Comparison of ENCODE assay signal across 1 cellular context in the genomic region with DNA sequence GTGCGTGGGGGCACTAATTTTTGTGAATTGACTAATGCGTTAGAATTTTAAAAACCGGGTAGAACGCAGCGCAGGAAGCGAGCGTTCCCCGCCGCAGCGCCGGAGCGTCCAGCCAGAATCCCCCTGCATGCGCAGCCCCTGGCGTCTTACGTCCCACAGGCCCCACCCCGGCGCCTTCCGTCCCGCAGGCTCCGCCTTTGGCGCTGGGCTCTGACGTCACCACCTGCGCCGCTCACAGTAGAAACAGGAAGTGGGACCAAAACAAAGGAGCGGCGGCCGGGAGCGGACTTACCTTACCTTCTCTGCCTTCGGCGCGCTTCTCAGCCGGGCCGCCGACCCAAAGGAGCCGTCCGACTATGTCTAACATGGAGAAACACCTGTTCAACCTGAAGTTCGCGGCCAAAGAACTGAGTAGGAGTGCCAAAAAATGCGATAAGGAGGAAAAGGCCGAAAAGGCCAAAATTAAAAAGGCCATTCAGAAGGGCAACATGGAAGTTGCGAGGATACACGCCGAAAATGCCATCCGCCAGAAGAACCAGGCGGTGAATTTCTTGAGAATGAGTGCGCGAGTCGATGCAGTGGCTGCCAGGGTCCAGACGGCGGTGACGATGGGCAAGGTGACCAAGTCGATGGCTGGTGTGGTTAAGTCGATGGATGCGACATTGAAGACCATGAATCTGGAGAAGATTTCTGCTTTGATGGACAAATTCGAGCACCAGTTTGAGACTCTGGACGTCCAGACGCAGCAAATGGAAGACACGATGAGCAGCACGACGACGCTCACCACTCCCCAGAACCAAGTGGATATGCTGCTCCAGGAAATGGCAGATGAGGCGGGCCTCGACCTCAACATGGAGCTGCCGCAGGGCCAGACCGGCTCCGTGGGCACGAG.
TF ChIP-seq lines count a peak whose summit lies in the region.

TSS of gene CHMP1B (plus strand) at position 258 of the 892 bp plus-strand sequence. CDS start at position 357, 99 bp downstream.

TF ChIP-seq in HepG2, 621 proteins besides CTCF, POLR2A, EP300 and RAD21 (continued from another document and continues in another):
- TF ChIP-seq ZNF142 (CRISPR knock-in tag; IDR thresholded peaks at IDR 0.05) (no peak), ZNF724P (CRISPR knock-in tag; IDR thresholded peaks at IDR 0.05; ENCODE audit: borderline replicate concordance) (no peak), PHF21A (CRISPR knock-in tag; IDR thresholded peaks at IDR 0.05) (peak; percentile 84; the same call in 1 of the 2 replicates), KDM4B (CRISPR knock-in tag; IDR thresholded peaks at IDR 0.05) (0 out of 2 replicates have a peak, but pooled peaks have one; percentile 14), TCF7L2 (IDR thresholded peaks at IDR 0.05; ENCODE audit: low read depth, low read length) (no peak), ZNF382 (CRISPR knock-in tag; IDR thresholded peaks at IDR 0.05; ENCODE audit: borderline replicate concordance) (no peak), FOXA1 (IDR thresholded peaks at IDR 0.05) (no peak), FOXA1 (CRISPR knock-in tag; IDR thresholded peaks at IDR 0.05) (0 out of 2 replicates have a peak, but pooled peaks have one; percentile 4), GPBP1L1 (CRISPR knock-in tag; IDR thresholded peaks at IDR 0.05) (no peak), SMYD3 (CRISPR knock-in tag; IDR thresholded peaks at IDR 0.05) (no peak), RBM22 (optimal IDR thresholded peaks at IDR 0.05; ENCODE audit: low read length) (no peak), ZNF562 (CRISPR knock-in tag; IDR thresholded peaks at IDR 0.05; ENCODE audit: borderline replicate concordance) (no peak), GLMP (CRISPR knock-in tag; IDR thresholded peaks at IDR 0.05; ENCODE audit: borderline replicate concordance) (no peak), ZNF816 (CRISPR knock-in tag; IDR thresholded peaks at IDR 0.05; ENCODE audit: borderline replicate concordance) (no peak; the same call in 1 of the 2 replicates), THAP9 (CRISPR knock-in tag; IDR thresholded peaks at IDR 0.05; ENCODE audit: borderline replicate concordance) (peak; percentile 86), ETV5 (CRISPR knock-in tag; IDR thresholded peaks at IDR 0.05; ENCODE audit: borderline replicate concordance) (peak; percentile 75), PCBP2 (optimal IDR thresholded peaks at IDR 0.05; ENCODE audit: low read depth, low read length, poor library complexity, severe bottlenecking) (no peak), FOXC1 (CRISPR knock-in tag; IDR thresholded peaks at IDR 0.05; ENCODE audit: borderline replicate concordance) (peak; percentile 57), ZNF782 (CRISPR knock-in tag; IDR thresholded peaks at IDR 0.05; ENCODE audit: borderline replicate concordance) (0 out of 2 replicates have a peak, but pooled peaks have one; percentile 26), ZHX2 (IDR thresholded peaks at IDR 0.05; ENCODE audit: low read depth) (peak; percentile 89), ZHX2 (CRISPR knock-in tag; IDR thresholded peaks at IDR 0.05; ENCODE audit: borderline replicate concordance) (no peak; the same call in 1 of the 2 replicates), POLR2AphosphoS2 (IDR thresholded peaks at IDR 0.05; ENCODE audit: low read depth, low read length) (0 out of 2 replicates have a peak, but pooled peaks have one; percentile 38), ZSCAN9 (CRISPR knock-in tag; IDR thresholded peaks at IDR 0.05; ENCODE audit: borderline replicate concordance) (peak; percentile 86), ZKSCAN5 (CRISPR knock-in tag; IDR thresholded peaks at IDR 0.05) (no peak), PAWR (CRISPR knock-in tag; IDR thresholded peaks at IDR 0.05; ENCODE audit: borderline replicate concordance) (0 out of 2 replicates have a peak, but pooled peaks have one; percentile 57), ARID4A (CRISPR knock-in tag; IDR thresholded peaks at IDR 0.05; ENCODE audit: borderline replicate concordance) (peak; percentile 93), PAF1 (CRISPR knock-in tag; IDR thresholded peaks at IDR 0.05) (no peak), ZNF598 (CRISPR knock-in tag; IDR thresholded peaks at IDR 0.05; ENCODE audit: borderline replicate concordance) (peak; percentile 57), TBX3 (IDR thresholded peaks at IDR 0.05; ENCODE audit: borderline replicate concordance) (no peak)
